Comparison of ENCODE assay signal across 9 cellular contexts in genomic region chr10:110076559-110077318, GRCh38.
DNase-seq lines count a peak whose midpoint lies in the region; ATAC-seq, FAIRE-seq and TF ChIP-seq lines count a peak whose summit lies in the region.
"Had no signal": no experiment of that assay in that cellular context is flagged by ENCODE, and none has a peak within 500 bp of the region (broad histone marks: within the 10 kb centered on the region; RNA-seq: fewer than 3 reads in every experiment).

No MANE protein-coding gene starts in this region.

- H3K4me3 ChIP-seq in A549 (no peak overlapping the region), mesodermal cell (ENCODE audit: extremely low read depth, insufficient read depth, low read length, poor library complexity, severe bottlenecking) (no peak overlapping the region)

- H3K4me2 ChIP-seq in A549, result peak overlapping the region; percentile 56

- H3K4me1 ChIP-seq in A549, result peaks cover 38% of the 10 kb centered on the region
- H3K4me1 ChIP-seq in mesodermal cell (ENCODE audit: control insufficient read depth, insufficient read depth, low read length, poor library complexity, severe bottlenecking), result peaks cover 41% of the 10 kb centered on the region
- H3K4me1 ChIP-seq: parathyroid adenoma had no signal

- peak overlapping the region; percentile 26 to 45; a peak in 4 of 6 replicates for H3K27ac ChIP-seq in A549
- H3K27ac ChIP-seq in mesodermal cell (ENCODE audit: low read depth, low read length, severe bottlenecking), result peak overlapping the region; percentile 67
- H3K27ac ChIP-seq: parathyroid adenoma had no signal

- H3K9me3 ChIP-seq in A549 (no peaks in the 10 kb centered on the region), mesodermal cell (ENCODE audit: control insufficient read depth, low read length) (no peaks in the 10 kb centered on the region)

- H3K9me3 Mint-ChIP-seq in chondrocyte (ENCODE audit: low read depth), result no peaks in the 10 kb centered on the region

- CTCF ChIA-PET in A549 (lab: Yijun Ruan, JAX), result interaction anchor here (0.8 to 3.0 kb wide), 3 partner anchors 120 to 203 kb away, joined by 3 to 8 read pairs (median 3); no protein-coding TSS in a partner anchor

- H3K36me3 ChIP-seq in mesodermal cell (ENCODE audit: control insufficient read depth, insufficient read depth, low read length), result no peaks in the 10 kb centered on the region

- H3K36me3 Mint-ChIP-seq in chondrocyte (ENCODE audit: low read depth), result no peaks in the 10 kb centered on the region

- no peak for TF ChIP-seq EP300 in A549 (IDR thresholded peaks at IDR 0.05)

- peak; percentile 70 to 87 for ATAC-seq in A549
- peak; percentile 63 for ATAC-seq in GM18520 (IDR thresholded peaks at IDR 0.05; ENCODE audit: unreplicated experiment)
- ATAC-seq in HG03039 (IDR thresholded peaks at IDR 0.05; ENCODE audit: unreplicated experiment), result peak; percentile 50

- H3K27me3 Mint-ChIP-seq in chondrocyte (ENCODE audit: low read depth), result no peaks in the 10 kb centered on the region

- TF ChIP-seq POLR2A in A549 (IDR thresholded peaks at IDR 0.05; ENCODE audit: low read length), result no peak

- TF ChIP-seq RAD21 in A549 (conservative IDR thresholded peaks at IDR 0.05 in 1 of 2, IDR thresholded peaks at IDR 0.05 in 1 of 2), result no peak

- TF ChIP-seq CTCF in A549 (IDR thresholded peaks at IDR 0.05) (no peak), chondrocyte (IDR thresholded peaks at IDR 0.05) (no peak)

- no peak for FAIRE-seq in A549 (lab: Jason Lieb, UNC)

- POLR2A ChIA-PET in A549 (lab: Yijun Ruan, JAX), result interaction anchor here (0.9 kb wide), 1 partner anchor 69 kb away, joined by 4 read pairs; the partner anchor contains the start of gene ADD3

- H3K4me3 Mint-ChIP-seq in chondrocyte (ENCODE audit: unreplicated experiment), result peak overlapping the region; percentile 24

- peak in 1 of 2 experiments; percentile 68 for DNase-seq in A549 (ENCODE audit: low read depth in 1 of 2, low spot score in 1 of 2)
- peak; percentile 98 for DNase-seq in OCI-M1 (lab: John Stamatoyannopoulos, UW)
- no peak for DNase-seq in chondrocyte (ENCODE audit: low spot score)
- peak; percentile 63 for DNase-seq in ureter (ENCODE audit: low spot score)
- no peak for DNase-seq in cortex of kidney (lab: John Stamatoyannopoulos, UW)

- peak overlapping the region; percentile 96 for H3K27ac Mint-ChIP-seq in chondrocyte (ENCODE audit: unreplicated experiment)

- peaks cover 69% of the 10 kb centered on the region for H3K4me1 Mint-ChIP-seq in chondrocyte (ENCODE audit: low read depth)

TF ChIP-seq in A549, 52 proteins besides CTCF, POLR2A, EP300 and RAD21:
- TF ChIP-seq ATOH8 (CRISPR knock-in tag; IDR thresholded peaks at IDR 0.05; ENCODE audit: low read depth) (no peak), GATA3 (IDR thresholded peaks at IDR 0.05; ENCODE audit: borderline replicate concordance) (0 out of 2 replicates have a peak, but pooled peaks have one; percentile 9), JUNB (IDR thresholded peaks at IDR 0.05) (no peak), USF2 (IDR thresholded peaks at IDR 0.05) (no peak), NFE2L2 (conservative IDR thresholded peaks at IDR 0.05; ENCODE audit: low read length) (no peak), CHD4 (IDR thresholded peaks at IDR 0.05; ENCODE audit: borderline replicate concordance) (no peak), RARB (CRISPR knock-in tag; IDR thresholded peaks at IDR 0.05) (no peak), ZFP36 (IDR thresholded peaks at IDR 0.05; ENCODE audit: borderline replicate concordance, partially characterized antibody) (no peak), TFCP2L1 (CRISPR knock-in tag; IDR thresholded peaks at IDR 0.05) (no peak), FOSB (CRISPR knock-in tag; IDR thresholded peaks at IDR 0.05) (no peak), HOXA7 (CRISPR knock-in tag; IDR thresholded peaks at IDR 0.05) (no peak), HES2 (IDR thresholded peaks at IDR 0.05) (peak; percentile 42; the same call in 1 of the 2 replicates), ESRRA (IDR thresholded peaks at IDR 0.05; ENCODE audit: borderline replicate concordance, low read length) (no peak), JUN (IDR thresholded peaks at IDR 0.05) (no peak), MYC (IDR thresholded peaks at IDR 0.05; ENCODE audit: borderline replicate concordance, low read length) (no peak), CEBPB (IDR thresholded peaks at IDR 0.05) (peak; percentile 85 to 87; a peak in 3 of 4 replicates)
- TF ChIP-seq, protein P1, sequence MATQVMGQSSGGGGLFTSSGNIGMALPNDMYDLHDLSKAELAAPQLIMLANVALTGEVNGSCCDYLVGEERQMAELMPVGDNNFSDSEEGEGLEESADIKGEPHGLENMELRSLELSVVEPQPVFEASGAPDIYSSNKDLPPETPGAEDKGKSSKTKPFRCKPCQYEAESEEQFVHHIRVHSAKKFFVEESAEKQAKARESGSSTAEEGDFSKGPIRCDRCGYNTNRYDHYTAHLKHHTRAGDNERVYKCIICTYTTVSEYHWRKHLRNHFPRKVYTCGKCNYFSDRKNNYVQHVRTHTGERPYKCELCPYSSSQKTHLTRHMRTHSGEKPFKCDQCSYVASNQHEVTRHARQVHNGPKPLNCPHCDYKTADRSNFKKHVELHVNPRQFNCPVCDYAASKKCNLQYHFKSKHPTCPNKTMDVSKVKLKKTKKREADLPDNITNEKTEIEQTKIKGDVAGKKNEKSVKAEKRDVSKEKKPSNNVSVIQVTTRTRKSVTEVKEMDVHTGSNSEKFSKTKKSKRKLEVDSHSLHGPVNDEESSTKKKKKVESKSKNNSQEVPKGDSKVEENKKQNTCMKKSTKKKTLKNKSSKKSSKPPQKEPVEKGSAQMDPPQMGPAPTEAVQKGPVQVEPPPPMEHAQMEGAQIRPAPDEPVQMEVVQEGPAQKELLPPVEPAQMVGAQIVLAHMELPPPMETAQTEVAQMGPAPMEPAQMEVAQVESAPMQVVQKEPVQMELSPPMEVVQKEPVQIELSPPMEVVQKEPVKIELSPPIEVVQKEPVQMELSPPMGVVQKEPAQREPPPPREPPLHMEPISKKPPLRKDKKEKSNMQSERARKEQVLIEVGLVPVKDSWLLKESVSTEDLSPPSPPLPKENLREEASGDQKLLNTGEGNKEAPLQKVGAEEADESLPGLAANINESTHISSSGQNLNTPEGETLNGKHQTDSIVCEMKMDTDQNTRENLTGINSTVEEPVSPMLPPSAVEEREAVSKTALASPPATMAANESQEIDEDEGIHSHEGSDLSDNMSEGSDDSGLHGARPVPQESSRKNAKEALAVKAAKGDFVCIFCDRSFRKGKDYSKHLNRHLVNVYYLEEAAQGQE (IDR thresholded peaks at IDR 0.05), result no peak
- TF ChIP-seq, protein P2, sequence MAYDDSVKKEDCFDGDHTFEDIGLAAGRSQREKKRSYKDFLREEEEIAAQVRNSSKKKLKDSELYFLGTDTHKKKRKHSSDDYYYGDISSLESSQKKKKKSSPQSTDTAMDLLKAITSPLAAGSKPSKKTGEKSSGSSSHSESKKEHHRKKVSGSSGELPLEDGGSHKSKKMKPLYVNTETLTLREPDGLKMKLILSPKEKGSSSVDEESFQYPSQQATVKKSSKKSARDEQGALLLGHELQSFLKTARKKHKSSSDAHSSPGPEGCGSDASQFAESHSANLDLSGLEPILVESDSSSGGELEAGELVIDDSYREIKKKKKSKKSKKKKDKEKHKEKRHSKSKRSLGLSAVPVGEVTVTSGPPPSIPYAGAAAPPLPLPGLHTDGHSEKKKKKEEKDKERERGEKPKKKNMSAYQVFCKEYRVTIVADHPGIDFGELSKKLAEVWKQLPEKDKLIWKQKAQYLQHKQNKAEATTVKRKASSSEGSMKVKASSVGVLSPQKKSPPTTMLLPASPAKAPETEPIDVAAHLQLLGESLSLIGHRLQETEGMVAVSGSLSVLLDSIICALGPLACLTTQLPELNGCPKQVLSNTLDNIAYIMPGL (CRISPR knock-in tag; IDR thresholded peaks at IDR 0.05; ENCODE audit: borderline replicate concordance), result no peak

Comparison
In these comparisons a context has a peak if more than half of its experiments do, and no peak if none do; other contexts are left out.
1. DNase-seq: peak in OCI-M1 (single experiment) and ureter (single experiment); none in chondrocyte (single experiment) and cortex of kidney (single experiment).
2. Peak in every context shown above with its lines, with median percentiles within 50 percentile points of each other: ATAC-seq.